ENCODE assay signal across 1 cellular context in genomic region chr6:112156694-112157093, GRCh38.
TF ChIP-seq lines count a peak whose summit lies in the region.

No MANE protein-coding gene starts in this region.

TF ChIP-seq in K562, 482 proteins besides CTCF, POLR2A, EP300 and RAD21:
- TF ChIP-seq C11orf30 (IDR thresholded peaks at IDR 0.05; ENCODE audit: low read depth) (peak; percentile 51; the same call in 1 of the 2 replicates), MAFG (tag; conservative IDR thresholded peaks at IDR 0.05) (peak; percentile 83), ZNF316 (IDR thresholded peaks at IDR 0.05) (peak; percentile 73), POLR2AphosphoS2 (IDR thresholded peaks at IDR 0.05; ENCODE audit: low read length) (no peak), RFX5 (IDR thresholded peaks at IDR 0.05; ENCODE audit: low read depth, low read length) (no peak), MAFK (IDR thresholded peaks at IDR 0.05; ENCODE audit: low read length) (0 out of 2 replicates have a peak, but pooled peaks have one; percentile 18), ZBTB43 (CRISPR knock-in tag; IDR thresholded peaks at IDR 0.05) (no peak)
